Comparison of ENCODE assay signal across 8 cellular contexts in genomic region chr17:36629252-36629847, GRCh38. TPM values are rescaled to one million over a fixed set of nuclear protein-coding genes. Genes with fewer than 3 reads are reported as not detected.
DNase-seq lines count a peak whose midpoint lies in the region; ATAC-seq and TF ChIP-seq lines count a peak whose summit lies in the region.

No MANE protein-coding gene starts in this region.

- ATAC-seq in GM19397 (IDR thresholded peaks at IDR 0.05; ENCODE audit: unreplicated experiment): no peak

- H3K4me3 ChIP-seq in BJ (ENCODE audit: low read depth, low read length) (no peak overlapping the region), dorsolateral prefrontal cortex (no peak overlapping the region)

- intact Hi-C loops in dorsolateral prefrontal cortex (cut with DNase I): loop anchor here (5.0 to 10.0 kb wide), 5 partner anchors 418 to 745 kb away; partner anchors contain the start of gene C17orf78 (in 1 of the 2)

- H3K27me3 Mint-ChIP-seq in HFFc6 (ENCODE audit: insufficient read depth): peaks cover 27% of the 10 kb centered on the region

- TF ChIP-seq CTCF in BJ (IDR thresholded peaks at IDR 0.05; ENCODE audit: insufficient read depth, low read depth, low read length): peak; percentile 97
- peak; percentile 100 for TF ChIP-seq CTCF in HFFc6 (IDR thresholded peaks at IDR 0.05)
- TF ChIP-seq CTCF in dorsolateral prefrontal cortex (IDR thresholded peaks at IDR 0.05 in 54 of 56, conservative IDR thresholded peaks at IDR 0.05 in 2 of 56; ENCODE audit: low read depth in 1 of 56, partially characterized antibody in 56 of 56): peak; percentile 83 to 100 (median 99)

- POLR2A ChIA-PET in BJ (lab: Charles Lee): no interaction called here

- no peak overlapping the region for H3K27ac ChIP-seq in dorsolateral prefrontal cortex

- no peaks in the 10 kb centered on the region for H3K36me3 Mint-ChIP-seq in HFFc6 (ENCODE audit: low read depth)

- no peak overlapping the region for H3K4me3 Mint-ChIP-seq in HFFc6

- no peaks in the 10 kb centered on the region for H3K4me1 Mint-ChIP-seq in HFFc6 (ENCODE audit: low read depth)

- DNase-seq in BJ (ENCODE audit: low read depth) (no peak), HFFc6 (peak; percentile 58), NCI-H748 (lab: John Stamatoyannopoulos, UW; ENCODE audit: unreplicated experiment) (peak; percentile 72), dorsolateral prefrontal cortex (peak; percentile 68 to 90 (median 80)), medulla oblongata (ENCODE audit: extremely low spot score) (peak; percentile 77)
- DNase-seq in activated CD4-positive, alpha-beta T cell treated with anti-CD3 and anti-CD28 coated beads, Interleukin-2, amount 50 U/mL, for 24 hours (ENCODE audit: low read depth in 1 of 2, low spot score in 1 of 2): peak; percentile 75 to 85
- DNase-seq in stimulated activated CD8-positive, alpha-beta memory T cell treated with anti-CD3 and anti-CD28 coated beads, Interleukin-12 subunit alpha, Interleukin-12 subunit beta, amount 100 ng/mL, for 4 hours (ENCODE audit: low read depth): peak; percentile 48

- CTCF ChIA-PET in BJ (lab: Yijun Ruan, JAX): interaction anchor here (0.6 to 6.7 kb wide), 17 partner anchors 9 to 744 kb away, joined by 3 to 81 read pairs (median 5); no protein-coding TSS in a partner anchor

- H3K9me3 Mint-ChIP-seq in HFFc6: no peaks in the 10 kb centered on the region

- no peaks in the 10 kb centered on the region for H3K36me3 ChIP-seq in BJ (ENCODE audit: control insufficient read depth, insufficient read depth, low read length)

- H3K27ac Mint-ChIP-seq in HFFc6: no peak overlapping the region

- H3K27me3 ChIP-seq in BJ (ENCODE audit: control insufficient read depth, insufficient read depth, low read length) (peaks cover 16% of the 10 kb centered on the region), dorsolateral prefrontal cortex (no peaks in the 10 kb centered on the region)

RNA-seq across cellular contexts. Expression of gene MRM1, which starts 28.0 kb away (rescaled TPM):
- polyA plus RNA-seq in BJ (2011; rRNA removed): 3.0 and 3.9 TPM in 2 replicates
- polyA minus RNA-seq in BJ (2011; rRNA and poly(A)+ RNA removed): 1.3 and 1.9 TPM in 2 replicates
- total RNA-seq in HFFc6 (2021; fragmentation: NEBNext Ultra II Directional; extraction: Animal tissue kit (Norgen Biotek cat#: 25700)): 10 to 100 TPM in 1 of 6 experiments, 1 to 10 TPM in 5; 7.3 to 11.4 (median 7.9) TPM
- 10 to 100 TPM in 12 of 120 experiments, 1 to 10 TPM in 108; 4.4 to 12.1 (median 8.0) TPM for total RNA-seq in dorsolateral prefrontal cortex

RNA-seq across cellular contexts. Expression of gene DHRS11, which starts 37.7 kb away (rescaled TPM):
- polyA plus RNA-seq in BJ (2011; rRNA removed): 5.4 and 8.5 TPM in 2 replicates
- 4.7 and 7.6 TPM in 2 replicates for polyA minus RNA-seq in BJ (2011; rRNA and poly(A)+ RNA removed)
- 10 to 100 TPM in 4 of 6 experiments, 1 to 10 TPM in 2; 8.4 to 11.3 (median 10.6) TPM for total RNA-seq in HFFc6 (2021; fragmentation: NEBNext Ultra II Directional; extraction: Animal tissue kit (Norgen Biotek cat#: 25700))
- 10 to 100 TPM; 12.5 to 49.2 (median 28.7) TPM for total RNA-seq in dorsolateral prefrontal cortex
